26 cellular contexts compared by ENCODE assay signal in the genomic region with DNA sequence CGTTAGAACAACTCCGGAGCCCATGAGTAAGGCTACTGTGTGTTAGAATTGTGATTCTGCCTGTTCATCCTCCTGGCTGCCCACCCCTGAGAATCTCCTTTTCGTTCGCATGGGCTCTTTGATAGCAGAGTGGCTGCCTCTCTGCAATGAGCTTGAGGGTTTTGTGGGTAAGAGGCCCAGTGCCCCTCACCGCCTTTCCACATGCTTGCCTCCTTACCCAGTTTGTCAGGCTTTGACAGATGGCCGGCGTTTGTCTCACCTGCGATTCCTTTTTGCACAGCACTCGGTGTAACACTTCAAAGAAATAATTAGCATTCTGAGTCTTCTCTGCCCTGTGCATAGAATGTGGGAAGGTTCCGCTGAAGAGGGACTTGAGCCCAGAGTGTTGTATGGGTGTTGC.
"Had no signal": no experiment of that assay in that cellular context is flagged by ENCODE, and none has a peak within 500 bp of the region (broad histone marks: within the 10 kb centered on the region; RNA-seq: fewer than 3 reads in every experiment).

No MANE protein-coding gene starts in this region.

- H3K4me2 ChIP-seq: hepatocyte, neural progenitor cell had no signal

- H3K9me3 Mint-ChIP-seq: memory B cell; natural killer cell treated with Interleukin-12 subunit alpha and Interleukin-12 subunit beta and Interleukin-15 and Interleukin-18, amount 100 ng/mL, for 72 hours; neural progenitor cell had no signal

- H2AFZ ChIP-seq: hepatocyte, neural progenitor cell, parathyroid adenoma had no signal

- DNase-seq: dermis blood vessel endothelial cell; effector memory CD4-positive, alpha-beta T cell; foreskin keratinocyte; heart left ventricle; kidney; right lobe of liver; small intestine; stimulated activated CD4-positive, alpha-beta T cell treated with anti-CD3 and anti-CD28 coated beads, Interleukin-12 subunit alpha, Interleukin-12 subunit beta, amount 100 ng/mL, for 4 hours; stimulated activated CD4-positive, alpha-beta T cell treated with anti-CD3 and anti-CD28 coated beads, Interleukin-1b, Interleukin-23, amount 100 ng/mL, for 48 hours; stimulated activated CD4-positive, alpha-beta T cell treated with anti-CD3 and anti-CD28 coated beads, Interleukin-4, amount 100 ng/mL, for 1 hour; stimulated activated CD8-positive, alpha-beta memory T cell treated with anti-CD3 and anti-CD28 coated beads, Interleukin-4, amount 100 ng/mL, for 48 hours; stimulated activated naive CD4-positive, alpha-beta T cell; stomach; tibial artery; upper lobe of left lung had no signal

- H3K4me1 ChIP-seq: right lobe of liver, stomach had no signal

- H3K27me3 Mint-ChIP-seq: memory B cell; natural killer cell treated with Interleukin-12 subunit alpha and Interleukin-12 subunit beta and Interleukin-15 and Interleukin-18, amount 100 ng/mL, for 72 hours; progenitor cell of endocrine pancreas had no signal

- H3K4me3 ChIP-seq: coronary artery, esophagus muscularis mucosa, gastroesophageal sphincter, heart left ventricle, hepatocyte, lung, neural progenitor cell, right lobe of liver, stomach, tibial artery, upper lobe of left lung had no signal

- H3K9ac ChIP-seq: neural progenitor cell, parathyroid adenoma had no signal

- H3K79me2 ChIP-seq: hepatocyte, parathyroid adenoma had no signal

- H3K27me3 ChIP-seq: esophagus muscularis mucosa, gastroesophageal sphincter, heart left ventricle, hepatocyte, neural progenitor cell, right lobe of liver, stomach, tibial artery, upper lobe of left lung had no signal

- H3K27ac Mint-ChIP-seq: memory B cell; natural killer cell treated with Interleukin-12 subunit alpha and Interleukin-12 subunit beta and Interleukin-15 and Interleukin-18, amount 100 ng/mL, for 72 hours; neural progenitor cell had no signal

- ATAC-seq: foreskin keratinocyte; gastroesophageal sphincter; heart left ventricle; left lobe of liver; natural killer cell treated with Interleukin-12 subunit alpha and Interleukin-12 subunit beta and Interleukin-15 and Interleukin-18, amount 100 ng/mL, for 72 hours; right lobe of liver had no signal

- H3K9me3 ChIP-seq: esophagus muscularis mucosa, gastroesophageal sphincter, heart left ventricle, right lobe of liver, stomach, tibial artery, upper lobe of left lung had no signal

- H3K36me3 Mint-ChIP-seq: natural killer cell treated with Interleukin-12 subunit alpha and Interleukin-12 subunit beta and Interleukin-15 and Interleukin-18, amount 100 ng/mL, for 72 hours; neural progenitor cell had no signal

- H3K4me3 Mint-ChIP-seq: memory B cell; natural killer cell treated with Interleukin-12 subunit alpha and Interleukin-12 subunit beta and Interleukin-15 and Interleukin-18, amount 100 ng/mL, for 72 hours; neural progenitor cell had no signal

- H3K36me3 ChIP-seq: gastroesophageal sphincter, neural progenitor cell, right lobe of liver, stomach, tibial artery, upper lobe of left lung had no signal
